Comparison of ENCODE assay signal across 3 cellular contexts in genomic region chr9:75780185-75780584, GRCh38.
TF ChIP-seq lines count a peak whose summit lies in the region.

No MANE protein-coding gene starts in this region.

TF ChIP-seq in HepG2, 621 proteins besides CTCF, POLR2A, EP300 and RAD21 (continued from another document):
- TF ChIP-seq ZNF142 (CRISPR knock-in tag; IDR thresholded peaks at IDR 0.05) (no peak), MEIS2 (CRISPR knock-in tag; IDR thresholded peaks at IDR 0.05) (no peak), NFE2L2 (IDR thresholded peaks at IDR 0.05; ENCODE audit: low read length) (peak; percentile 61)

TF ChIP-seq in A549, 52 proteins besides CTCF, POLR2A, EP300 and RAD21 (continued from another document):
- TF ChIP-seq BCL3 (IDR thresholded peaks at IDR 0.05) (no peak), RNF2 (IDR thresholded peaks at IDR 0.05; ENCODE audit: borderline replicate concordance, low read depth) (no peak)

TF ChIP-seq in SK-N-SH, 30 proteins besides CTCF, POLR2A, EP300 and RAD21 (continued from another document):
- no peak for TF ChIP-seq ZBTB33 (IDR thresholded peaks at IDR 0.05; ENCODE audit: borderline replicate concordance, low read depth)
- TF ChIP-seq FOXJ3 (CRISPR knock-in tag; IDR thresholded peaks at IDR 0.05): no peak
- TF ChIP-seq ELF1 (IDR thresholded peaks at IDR 0.05): no peak
- TF ChIP-seq USF1 (IDR thresholded peaks at IDR 0.05; ENCODE audit: borderline replicate concordance, low read depth): no peak
- TF ChIP-seq TCF12 (IDR thresholded peaks at IDR 0.05): no peak
- no peak for TF ChIP-seq NRF1 (IDR thresholded peaks at IDR 0.05; ENCODE audit: low read depth, low read length)
- no peak for TF ChIP-seq RXRA (IDR thresholded peaks at IDR 0.05; ENCODE audit: borderline replicate concordance, low read depth)
- TF ChIP-seq FOSL2 (IDR thresholded peaks at IDR 0.05; ENCODE audit: borderline replicate concordance, low read depth): no peak
- TF ChIP-seq RFX5 (IDR thresholded peaks at IDR 0.05; ENCODE audit: low read length): no peak
- no peak for TF ChIP-seq PBX3 (IDR thresholded peaks at IDR 0.05)
- TF ChIP-seq IRF3 (IDR thresholded peaks at IDR 0.05; ENCODE audit: low read depth, low read length): no peak
- TF ChIP-seq POLR2AphosphoS5 (IDR thresholded peaks at IDR 0.05; ENCODE audit: low read depth, low read length): no peak
